In the genomic region with DNA sequence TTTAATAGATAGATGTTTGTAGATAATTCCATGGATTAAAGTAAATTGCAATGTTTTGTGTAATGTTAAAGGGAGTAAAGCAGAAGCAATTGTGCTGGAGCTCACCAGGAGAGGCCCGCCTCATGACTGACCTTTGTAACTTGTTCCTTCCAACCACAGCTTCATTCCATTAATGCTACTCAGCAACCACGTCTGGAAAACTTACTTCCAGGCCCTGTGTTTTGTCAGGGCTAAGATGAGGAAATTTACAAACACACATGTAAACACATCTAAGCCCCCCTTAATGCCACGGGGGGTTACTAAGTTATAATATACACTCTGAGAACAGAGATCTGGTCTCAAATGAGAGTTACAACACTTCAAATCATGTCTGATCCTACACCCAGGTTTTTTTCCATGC, we compare ENCODE assay signal across 1 cellular context.
TF ChIP-seq lines count a peak whose summit lies in the region.

No MANE protein-coding gene starts in this region.

TF ChIP-seq in HCT116, 20 proteins besides CTCF, POLR2A, EP300 and RAD21 (continued from another document):
- TF ChIP-seq, protein P1, sequence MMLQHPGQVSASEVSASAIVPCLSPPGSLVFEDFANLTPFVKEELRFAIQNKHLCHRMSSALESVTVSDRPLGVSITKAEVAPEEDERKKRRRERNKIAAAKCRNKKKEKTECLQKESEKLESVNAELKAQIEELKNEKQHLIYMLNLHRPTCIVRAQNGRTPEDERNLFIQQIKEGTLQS (IDR thresholded peaks at IDR 0.05) = no peak
- TF ChIP-seq CBX3 (IDR thresholded peaks at IDR 0.05; ENCODE audit: low read depth) = 0 out of 2 replicates have a peak, but pooled peaks have one; percentile 53
- no peak for TF ChIP-seq SIN3A (IDR thresholded peaks at IDR 0.05; ENCODE audit: low read depth)
- no peak for TF ChIP-seq ZFX (IDR thresholded peaks at IDR 0.05)
- TF ChIP-seq ZNF274 (IDR thresholded peaks at IDR 0.05; ENCODE audit: low read depth, low read length) = no peak
- TF ChIP-seq, protein P2, sequence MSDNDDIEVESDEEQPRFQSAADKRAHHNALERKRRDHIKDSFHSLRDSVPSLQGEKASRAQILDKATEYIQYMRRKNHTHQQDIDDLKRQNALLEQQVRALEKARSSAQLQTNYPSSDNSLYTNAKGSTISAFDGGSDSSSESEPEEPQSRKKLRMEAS (IDR thresholded peaks at IDR 0.05) = 0 out of 2 replicates have a peak, but pooled peaks have one; percentile 20
- no peak for TF ChIP-seq EZH2 (IDR thresholded peaks at IDR 0.05)
- no peak for TF ChIP-seq EGR1 (IDR thresholded peaks at IDR 0.05; ENCODE audit: low read depth)
- no peak for TF ChIP-seq SRF (IDR thresholded peaks at IDR 0.05; ENCODE audit: low read depth)
- peak; percentile 39; the same call in 1 of the 2 replicates for TF ChIP-seq JUND (IDR thresholded peaks at IDR 0.05)
- peak; percentile 43 for TF ChIP-seq SP1 (IDR thresholded peaks at IDR 0.05; ENCODE audit: low read depth)
- no peak for TF ChIP-seq POLR2AphosphoS5 (IDR thresholded peaks at IDR 0.05; ENCODE audit: low read depth, low read length)
- TF ChIP-seq, protein P3, sequence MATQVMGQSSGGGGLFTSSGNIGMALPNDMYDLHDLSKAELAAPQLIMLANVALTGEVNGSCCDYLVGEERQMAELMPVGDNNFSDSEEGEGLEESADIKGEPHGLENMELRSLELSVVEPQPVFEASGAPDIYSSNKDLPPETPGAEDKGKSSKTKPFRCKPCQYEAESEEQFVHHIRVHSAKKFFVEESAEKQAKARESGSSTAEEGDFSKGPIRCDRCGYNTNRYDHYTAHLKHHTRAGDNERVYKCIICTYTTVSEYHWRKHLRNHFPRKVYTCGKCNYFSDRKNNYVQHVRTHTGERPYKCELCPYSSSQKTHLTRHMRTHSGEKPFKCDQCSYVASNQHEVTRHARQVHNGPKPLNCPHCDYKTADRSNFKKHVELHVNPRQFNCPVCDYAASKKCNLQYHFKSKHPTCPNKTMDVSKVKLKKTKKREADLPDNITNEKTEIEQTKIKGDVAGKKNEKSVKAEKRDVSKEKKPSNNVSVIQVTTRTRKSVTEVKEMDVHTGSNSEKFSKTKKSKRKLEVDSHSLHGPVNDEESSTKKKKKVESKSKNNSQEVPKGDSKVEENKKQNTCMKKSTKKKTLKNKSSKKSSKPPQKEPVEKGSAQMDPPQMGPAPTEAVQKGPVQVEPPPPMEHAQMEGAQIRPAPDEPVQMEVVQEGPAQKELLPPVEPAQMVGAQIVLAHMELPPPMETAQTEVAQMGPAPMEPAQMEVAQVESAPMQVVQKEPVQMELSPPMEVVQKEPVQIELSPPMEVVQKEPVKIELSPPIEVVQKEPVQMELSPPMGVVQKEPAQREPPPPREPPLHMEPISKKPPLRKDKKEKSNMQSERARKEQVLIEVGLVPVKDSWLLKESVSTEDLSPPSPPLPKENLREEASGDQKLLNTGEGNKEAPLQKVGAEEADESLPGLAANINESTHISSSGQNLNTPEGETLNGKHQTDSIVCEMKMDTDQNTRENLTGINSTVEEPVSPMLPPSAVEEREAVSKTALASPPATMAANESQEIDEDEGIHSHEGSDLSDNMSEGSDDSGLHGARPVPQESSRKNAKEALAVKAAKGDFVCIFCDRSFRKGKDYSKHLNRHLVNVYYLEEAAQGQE (IDR thresholded peaks at IDR 0.05; ENCODE audit: low read depth) = no peak
- TF ChIP-seq CEBPB (IDR thresholded peaks at IDR 0.05; ENCODE audit: low read depth) = peak; percentile 52
- TF ChIP-seq TCF7L2 (IDR thresholded peaks at IDR 0.05; ENCODE audit: borderline replicate concordance, extremely low read depth, insufficient read depth, insufficient read length) = no peak
- TF ChIP-seq, protein P4, sequence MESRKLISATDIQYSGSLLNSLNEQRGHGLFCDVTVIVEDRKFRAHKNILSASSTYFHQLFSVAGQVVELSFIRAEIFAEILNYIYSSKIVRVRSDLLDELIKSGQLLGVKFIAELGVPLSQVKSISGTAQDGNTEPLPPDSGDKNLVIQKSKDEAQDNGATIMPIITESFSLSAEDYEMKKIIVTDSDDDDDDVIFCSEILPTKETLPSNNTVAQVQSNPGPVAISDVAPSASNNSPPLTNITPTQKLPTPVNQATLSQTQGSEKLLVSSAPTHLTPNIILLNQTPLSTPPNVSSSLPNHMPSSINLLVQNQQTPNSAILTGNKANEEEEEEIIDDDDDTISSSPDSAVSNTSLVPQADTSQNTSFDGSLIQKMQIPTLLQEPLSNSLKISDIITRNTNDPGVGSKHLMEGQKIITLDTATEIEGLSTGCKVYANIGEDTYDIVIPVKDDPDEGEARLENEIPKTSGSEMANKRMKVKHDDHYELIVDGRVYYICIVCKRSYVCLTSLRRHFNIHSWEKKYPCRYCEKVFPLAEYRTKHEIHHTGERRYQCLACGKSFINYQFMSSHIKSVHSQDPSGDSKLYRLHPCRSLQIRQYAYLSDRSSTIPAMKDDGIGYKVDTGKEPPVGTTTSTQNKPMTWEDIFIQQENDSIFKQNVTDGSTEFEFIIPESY (IDR thresholded peaks at IDR 0.05; ENCODE audit: extremely low read depth, insufficient replicate concordance, low read length) = no peak
- peak; percentile 17; the same call in 1 of the 2 replicates for TF ChIP-seq FOSL1 (IDR thresholded peaks at IDR 0.05; ENCODE audit: low read depth)
